1 cellular context compared by ENCODE assay signal in the genomic region with DNA sequence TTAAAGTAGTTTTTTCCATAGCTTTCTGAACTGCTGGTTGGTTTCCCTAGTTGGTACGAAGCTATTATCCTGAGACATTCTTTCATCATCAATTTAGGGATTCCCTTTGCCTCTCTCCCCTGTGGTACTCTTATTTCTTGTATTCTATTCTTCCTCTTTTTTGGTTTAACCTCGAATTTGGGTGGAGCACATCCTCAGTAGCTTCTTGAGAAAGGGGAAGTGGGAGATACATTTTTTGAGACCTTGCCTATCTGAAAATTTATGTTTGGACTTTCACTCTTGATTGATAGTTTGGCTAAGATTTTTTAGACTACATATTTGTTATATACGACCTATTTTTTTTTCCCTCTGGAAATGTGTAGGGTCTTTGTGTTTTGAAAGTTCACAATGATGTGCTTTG.
TF ChIP-seq lines count a peak whose summit lies in the region.

No MANE protein-coding gene starts in this region.

TF ChIP-seq in K562, 482 proteins besides CTCF, POLR2A, EP300 and RAD21 (continued from another document):
- TF ChIP-seq, protein P1, sequence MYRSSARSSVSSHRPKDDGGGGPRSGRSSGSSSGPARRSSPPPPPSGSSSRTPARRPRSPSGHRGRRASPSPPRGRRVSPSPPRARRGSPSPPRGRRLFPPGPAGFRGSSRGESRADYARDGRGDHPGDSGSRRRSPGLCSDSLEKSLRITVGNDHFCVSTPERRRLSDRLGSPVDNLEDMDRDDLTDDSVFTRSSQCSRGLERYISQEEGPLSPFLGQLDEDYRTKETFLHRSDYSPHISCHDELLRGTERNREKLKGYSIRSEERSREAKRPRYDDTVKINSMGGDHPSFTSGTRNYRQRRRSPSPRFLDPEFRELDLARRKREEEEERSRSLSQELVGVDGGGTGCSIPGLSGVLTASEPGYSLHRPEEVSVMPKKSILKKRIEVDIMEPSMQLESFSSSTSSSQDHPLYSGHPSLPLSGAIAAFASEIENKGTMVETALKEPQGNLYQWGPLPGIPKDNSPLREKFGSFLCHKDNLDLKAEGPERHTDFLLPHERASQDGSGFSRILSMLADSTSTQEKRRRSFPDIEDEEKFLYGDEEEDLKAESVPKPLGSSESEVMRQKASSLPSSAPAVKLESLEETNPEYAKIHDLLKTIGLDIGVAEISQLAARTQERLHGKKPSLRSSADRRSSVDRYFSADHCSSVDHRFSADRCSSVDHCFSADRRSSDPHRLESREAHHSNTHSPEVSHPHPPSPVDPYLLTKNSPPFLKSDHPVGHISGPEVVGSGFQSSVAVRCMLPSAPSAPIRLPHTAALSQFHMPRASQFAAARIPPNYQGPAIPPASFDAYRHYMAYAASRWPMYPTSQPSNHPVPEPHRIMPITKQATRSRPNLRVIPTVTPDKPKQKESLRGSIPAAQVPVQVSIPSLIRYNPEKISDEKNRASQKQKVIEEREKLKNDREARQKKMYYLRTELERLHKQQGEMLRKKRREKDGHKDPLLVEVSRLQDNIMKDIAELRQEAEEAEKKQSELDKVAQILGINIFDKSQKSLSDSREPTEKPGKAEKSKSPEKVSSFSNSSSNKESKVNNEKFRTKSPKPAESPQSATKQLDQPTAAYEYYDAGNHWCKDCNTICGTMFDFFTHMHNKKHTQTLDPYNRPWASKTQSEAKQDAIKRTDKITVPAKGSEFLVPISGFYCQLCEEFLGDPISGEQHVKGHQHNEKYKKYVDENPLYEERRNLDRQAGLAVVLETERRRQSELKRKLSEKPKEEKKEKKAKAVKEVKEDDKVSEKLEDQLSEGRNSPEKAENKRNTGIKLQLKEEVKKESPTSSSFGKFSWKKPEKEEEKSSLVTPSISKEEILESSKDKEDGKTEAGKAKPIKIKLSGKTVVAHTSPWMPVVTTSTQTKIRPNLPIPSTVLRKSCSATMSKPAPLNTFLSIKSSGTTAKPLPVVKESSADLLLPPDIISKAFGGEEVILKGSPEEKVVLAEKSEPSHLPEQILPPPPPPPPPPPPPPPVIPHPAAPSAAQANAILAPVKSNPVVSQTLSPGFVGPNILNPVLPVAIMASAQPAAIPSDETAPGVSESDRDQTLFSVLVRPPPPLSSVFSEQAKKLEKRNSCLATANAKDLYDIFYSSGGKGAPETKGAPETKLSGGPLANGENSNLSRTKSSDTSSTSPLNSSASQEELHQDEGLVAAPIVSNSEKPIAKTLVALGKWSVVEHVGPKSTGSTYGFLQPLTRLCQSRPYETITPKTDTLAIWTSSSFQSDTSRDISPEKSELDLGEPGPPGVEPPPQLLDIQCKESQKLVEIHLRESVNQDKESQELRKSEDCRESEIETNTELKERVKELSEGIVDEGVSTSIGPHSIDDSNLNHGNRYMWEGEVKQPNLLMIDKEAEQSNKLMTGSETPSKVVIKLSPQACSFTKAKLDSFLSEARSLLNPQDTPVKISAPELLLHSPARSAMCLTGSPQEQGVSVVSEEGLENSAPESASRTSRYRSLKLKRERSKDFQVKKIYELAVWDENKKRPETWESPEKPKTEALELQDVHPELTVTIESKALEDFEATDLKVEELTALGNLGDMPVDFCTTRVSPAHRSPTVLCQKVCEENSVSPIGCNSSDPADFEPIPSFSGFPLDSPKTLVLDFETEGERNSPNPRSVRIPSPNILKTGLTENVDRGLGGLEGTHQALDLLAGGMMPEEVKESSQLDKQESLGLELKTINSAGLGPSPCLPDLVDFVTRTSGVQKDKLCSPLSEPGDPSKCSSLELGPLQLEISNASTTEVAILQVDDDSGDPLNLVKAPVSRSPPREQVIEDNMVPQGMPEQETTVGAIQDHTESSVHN (IDR thresholded peaks at IDR 0.05; ENCODE audit: borderline replicate concordance in 1 of 2, low read depth in 1 of 2), result no peak
- TF ChIP-seq, protein P2, sequence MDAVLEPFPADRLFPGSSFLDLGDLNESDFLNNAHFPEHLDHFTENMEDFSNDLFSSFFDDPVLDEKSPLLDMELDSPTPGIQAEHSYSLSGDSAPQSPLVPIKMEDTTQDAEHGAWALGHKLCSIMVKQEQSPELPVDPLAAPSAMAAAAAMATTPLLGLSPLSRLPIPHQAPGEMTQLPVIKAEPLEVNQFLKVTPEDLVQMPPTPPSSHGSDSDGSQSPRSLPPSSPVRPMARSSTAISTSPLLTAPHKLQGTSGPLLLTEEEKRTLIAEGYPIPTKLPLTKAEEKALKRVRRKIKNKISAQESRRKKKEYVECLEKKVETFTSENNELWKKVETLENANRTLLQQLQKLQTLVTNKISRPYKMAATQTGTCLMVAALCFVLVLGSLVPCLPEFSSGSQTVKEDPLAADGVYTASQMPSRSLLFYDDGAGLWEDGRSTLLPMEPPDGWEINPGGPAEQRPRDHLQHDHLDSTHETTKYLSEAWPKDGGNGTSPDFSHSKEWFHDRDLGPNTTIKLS (IDR thresholded peaks at IDR 0.05; ENCODE audit: borderline replicate concordance, low read depth), result no peak
- TF ChIP-seq PML (IDR thresholded peaks at IDR 0.05; ENCODE audit: low read length), result no peak
- TF ChIP-seq ZNF143 (CRISPR knock-in tag; IDR thresholded peaks at IDR 0.05), result no peak
- TF ChIP-seq, protein P3, sequence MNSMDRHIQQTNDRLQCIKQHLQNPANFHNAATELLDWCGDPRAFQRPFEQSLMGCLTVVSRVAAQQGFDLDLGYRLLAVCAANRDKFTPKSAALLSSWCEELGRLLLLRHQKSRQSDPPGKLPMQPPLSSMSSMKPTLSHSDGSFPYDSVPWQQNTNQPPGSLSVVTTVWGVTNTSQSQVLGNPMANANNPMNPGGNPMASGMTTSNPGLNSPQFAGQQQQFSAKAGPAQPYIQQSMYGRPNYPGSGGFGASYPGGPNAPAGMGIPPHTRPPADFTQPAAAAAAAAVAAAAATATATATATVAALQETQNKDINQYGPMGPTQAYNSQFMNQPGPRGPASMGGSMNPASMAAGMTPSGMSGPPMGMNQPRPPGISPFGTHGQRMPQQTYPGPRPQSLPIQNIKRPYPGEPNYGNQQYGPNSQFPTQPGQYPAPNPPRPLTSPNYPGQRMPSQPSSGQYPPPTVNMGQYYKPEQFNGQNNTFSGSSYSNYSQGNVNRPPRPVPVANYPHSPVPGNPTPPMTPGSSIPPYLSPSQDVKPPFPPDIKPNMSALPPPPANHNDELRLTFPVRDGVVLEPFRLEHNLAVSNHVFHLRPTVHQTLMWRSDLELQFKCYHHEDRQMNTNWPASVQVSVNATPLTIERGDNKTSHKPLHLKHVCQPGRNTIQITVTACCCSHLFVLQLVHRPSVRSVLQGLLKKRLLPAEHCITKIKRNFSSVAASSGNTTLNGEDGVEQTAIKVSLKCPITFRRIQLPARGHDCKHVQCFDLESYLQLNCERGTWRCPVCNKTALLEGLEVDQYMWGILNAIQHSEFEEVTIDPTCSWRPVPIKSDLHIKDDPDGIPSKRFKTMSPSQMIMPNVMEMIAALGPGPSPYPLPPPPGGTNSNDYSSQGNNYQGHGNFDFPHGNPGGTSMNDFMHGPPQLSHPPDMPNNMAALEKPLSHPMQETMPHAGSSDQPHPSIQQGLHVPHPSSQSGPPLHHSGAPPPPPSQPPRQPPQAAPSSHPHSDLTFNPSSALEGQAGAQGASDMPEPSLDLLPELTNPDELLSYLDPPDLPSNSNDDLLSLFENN (IDR thresholded peaks at IDR 0.05; ENCODE audit: low read depth in 2 of 2, low read length in 2 of 2), result no peak
- TF ChIP-seq, protein P4, sequence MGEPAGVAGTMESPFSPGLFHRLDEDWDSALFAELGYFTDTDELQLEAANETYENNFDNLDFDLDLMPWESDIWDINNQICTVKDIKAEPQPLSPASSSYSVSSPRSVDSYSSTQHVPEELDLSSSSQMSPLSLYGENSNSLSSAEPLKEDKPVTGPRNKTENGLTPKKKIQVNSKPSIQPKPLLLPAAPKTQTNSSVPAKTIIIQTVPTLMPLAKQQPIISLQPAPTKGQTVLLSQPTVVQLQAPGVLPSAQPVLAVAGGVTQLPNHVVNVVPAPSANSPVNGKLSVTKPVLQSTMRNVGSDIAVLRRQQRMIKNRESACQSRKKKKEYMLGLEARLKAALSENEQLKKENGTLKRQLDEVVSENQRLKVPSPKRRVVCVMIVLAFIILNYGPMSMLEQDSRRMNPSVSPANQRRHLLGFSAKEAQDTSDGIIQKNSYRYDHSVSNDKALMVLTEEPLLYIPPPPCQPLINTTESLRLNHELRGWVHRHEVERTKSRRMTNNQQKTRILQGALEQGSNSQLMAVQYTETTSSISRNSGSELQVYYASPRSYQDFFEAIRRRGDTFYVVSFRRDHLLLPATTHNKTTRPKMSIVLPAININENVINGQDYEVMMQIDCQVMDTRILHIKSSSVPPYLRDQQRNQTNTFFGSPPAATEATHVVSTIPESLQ (CRISPR knock-in tag; IDR thresholded peaks at IDR 0.05), result no peak
- TF ChIP-seq ZC3H11A (IDR thresholded peaks at IDR 0.05; ENCODE audit: low read depth, low read length), result no peak
- TF ChIP-seq NFIX (CRISPR knock-in tag; IDR thresholded peaks at IDR 0.05; ENCODE audit: low read depth), result no peak
- no peak for TF ChIP-seq ZNF263 (CRISPR knock-in tag; IDR thresholded peaks at IDR 0.05; ENCODE audit: borderline replicate concordance)
- TF ChIP-seq ZKSCAN8 (CRISPR knock-in tag; IDR thresholded peaks at IDR 0.05), result no peak
- no peak for TF ChIP-seq U2AF2 (optimal IDR thresholded peaks at IDR 0.05; ENCODE audit: low read depth, low read length)
- TF ChIP-seq SMARCE1 (IDR thresholded peaks at IDR 0.05), result no peak
- no peak for TF ChIP-seq BCL6 (CRISPR knock-in tag; IDR thresholded peaks at IDR 0.05)
- TF ChIP-seq, protein P5, sequence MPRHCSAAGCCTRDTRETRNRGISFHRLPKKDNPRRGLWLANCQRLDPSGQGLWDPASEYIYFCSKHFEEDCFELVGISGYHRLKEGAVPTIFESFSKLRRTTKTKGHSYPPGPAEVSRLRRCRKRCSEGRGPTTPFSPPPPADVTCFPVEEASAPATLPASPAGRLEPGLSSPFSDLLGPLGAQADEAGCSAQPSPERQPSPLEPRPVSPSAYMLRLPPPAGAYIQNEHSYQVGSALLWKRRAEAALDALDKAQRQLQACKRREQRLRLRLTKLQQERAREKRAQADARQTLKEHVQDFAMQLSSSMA (CRISPR knock-in tag; IDR thresholded peaks at IDR 0.05), result no peak
- TF ChIP-seq, protein P6, sequence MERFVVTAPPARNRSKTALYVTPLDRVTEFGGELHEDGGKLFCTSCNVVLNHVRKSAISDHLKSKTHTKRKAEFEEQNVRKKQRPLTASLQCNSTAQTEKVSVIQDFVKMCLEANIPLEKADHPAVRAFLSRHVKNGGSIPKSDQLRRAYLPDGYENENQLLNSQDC (CRISPR knock-in tag; IDR thresholded peaks at IDR 0.05), result no peak
- no peak for TF ChIP-seq MAFF (IDR thresholded peaks at IDR 0.05; ENCODE audit: low read length)
- TF ChIP-seq BDP1 (IDR thresholded peaks at IDR 0.05; ENCODE audit: insufficient read depth, insufficient read length), result no peak
- TF ChIP-seq ZNF384 (IDR thresholded peaks at IDR 0.05; ENCODE audit: low read depth, low read length), result no peak
- TF ChIP-seq CTBP1 (IDR thresholded peaks at IDR 0.05; ENCODE audit: borderline replicate concordance), result 0 out of 2 replicates have a peak, but pooled peaks have one; percentile 17
- TF ChIP-seq SRSF9 (IDR thresholded peaks at IDR 0.05; ENCODE audit: borderline replicate concordance, low read depth, low read length), result no peak
- TF ChIP-seq, protein P7, sequence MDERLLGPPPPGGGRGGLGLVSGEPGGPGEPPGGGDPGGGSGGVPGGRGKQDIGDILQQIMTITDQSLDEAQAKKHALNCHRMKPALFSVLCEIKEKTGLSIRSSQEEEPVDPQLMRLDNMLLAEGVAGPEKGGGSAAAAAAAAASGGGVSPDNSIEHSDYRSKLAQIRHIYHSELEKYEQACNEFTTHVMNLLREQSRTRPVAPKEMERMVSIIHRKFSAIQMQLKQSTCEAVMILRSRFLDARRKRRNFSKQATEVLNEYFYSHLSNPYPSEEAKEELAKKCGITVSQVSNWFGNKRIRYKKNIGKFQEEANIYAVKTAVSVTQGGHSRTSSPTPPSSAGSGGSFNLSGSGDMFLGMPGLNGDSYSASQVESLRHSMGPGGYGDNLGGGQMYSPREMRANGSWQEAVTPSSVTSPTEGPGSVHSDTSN (CRISPR knock-in tag; IDR thresholded peaks at IDR 0.05; ENCODE audit: low read depth), result no peak
- TF ChIP-seq, protein P7 (tag; conservative IDR thresholded peaks at IDR 0.05; ENCODE audit: low read depth), result peak; percentile 76
- TF ChIP-seq CREBBP (IDR thresholded peaks at IDR 0.05; ENCODE audit: low read depth, low read length), result no peak
